13 cellular contexts compared by ENCODE assay signal in the genomic region with DNA sequence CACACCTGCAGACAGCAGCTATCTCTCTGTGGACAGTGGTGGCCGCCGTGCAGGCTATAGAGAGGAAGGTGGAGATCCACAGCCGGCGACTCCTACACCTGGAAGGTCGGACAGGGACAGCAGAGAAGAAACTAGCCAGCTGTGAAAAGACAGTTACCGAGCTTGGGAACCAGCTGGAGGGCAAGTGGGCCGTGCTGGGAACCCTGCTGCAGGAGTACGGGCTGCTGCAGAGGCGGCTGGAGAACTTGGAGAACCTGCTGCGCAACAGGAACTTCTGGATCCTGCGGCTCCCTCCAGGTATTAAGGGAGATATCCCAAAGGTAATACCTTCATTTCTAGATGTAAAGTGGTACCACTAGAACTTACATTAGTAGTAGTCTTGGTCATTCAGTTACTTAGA. TPM values are rescaled to one million over a fixed set of nuclear protein-coding genes. Genes with fewer than 3 reads are reported as not detected.
A peak's percentile ranks its signal among the peaks of the same experiment; 100 is the strongest.
DNase-seq lines count a peak whose midpoint lies in the region; ATAC-seq and TF ChIP-seq lines count a peak whose summit lies in the region.
"Had no signal": no experiment of that assay in that cellular context is flagged by ENCODE, and none has a peak within 500 bp of the region (broad histone marks: within the 10 kb centered on the region; RNA-seq: fewer than 3 reads in every experiment).

No MANE protein-coding gene starts in this region.

- DNase-seq in RWPE1 (ENCODE audit: low spot score) (no peak), nephron progenitor cell (no peak), GM10266 (ENCODE audit: extremely low spot score) (no peak), mucosa of gallbladder (ENCODE audit: low spot score) (no peak)
- DNase-seq in effector memory CD8-positive, alpha-beta T cell: no peak
- DNase-seq: BE2C; CD4-positive, alpha-beta memory T cell; DMS79; IMR-90 had no signal

- no peak for ATAC-seq in effector memory CD8-positive, alpha-beta T cell (replicated peaks)
- no peak for ATAC-seq in GM21515 (IDR thresholded peaks at IDR 0.05; ENCODE audit: unreplicated experiment)
- no peak for ATAC-seq in GM18511 (IDR thresholded peaks at IDR 0.05; ENCODE audit: unreplicated experiment)
- ATAC-seq: HCT116 had no signal

- H3K36me3 Mint-ChIP-seq in effector memory CD8-positive, alpha-beta T cell (ENCODE audit: insufficient read depth): peaks cover 47% of the 10 kb centered on the region
- peaks cover 60% of the 10 kb centered on the region for H3K36me3 Mint-ChIP-seq in nephron progenitor cell (ENCODE audit: low read depth)

- no peak overlapping the region for H3K4me3 Mint-ChIP-seq in effector memory CD8-positive, alpha-beta T cell
- no peak overlapping the region for H3K4me3 Mint-ChIP-seq in nephron progenitor cell
- H3K4me3 Mint-ChIP-seq: CD4-positive, alpha-beta memory T cell had no signal

- POLR2A ChIA-PET in RWPE1 (lab: Yijun Ruan, JAX; ENCODE audit: low non-redundant PET): no interaction called here

- TF ChIP-seq CTCF in RWPE1 (conservative IDR thresholded peaks at IDR 0.05; ENCODE audit: low read depth) (no peak), nephron progenitor cell (IDR thresholded peaks at IDR 0.05) (no peak), GM10266 (IDR thresholded peaks at IDR 0.05; ENCODE audit: control insufficient read depth, insufficient read depth, low read depth, missing control alignments) (no peak)

- CTCF ChIA-PET in RWPE1 (lab: Yijun Ruan, JAX): no interaction called here

- H3K27me3 Mint-ChIP-seq in effector memory CD8-positive, alpha-beta T cell: no peaks in the 10 kb centered on the region
- peaks cover 2% of the 10 kb centered on the region for H3K27me3 Mint-ChIP-seq in nephron progenitor cell (ENCODE audit: low read depth, poor library complexity)
- H3K27me3 Mint-ChIP-seq: CD4-positive, alpha-beta memory T cell had no signal

- H3K4me1 Mint-ChIP-seq in effector memory CD8-positive, alpha-beta T cell (ENCODE audit: low read depth in 2 of 2): peaks cover 21 to 30% of the 10 kb centered on the region in 2 donors
- H3K4me1 Mint-ChIP-seq in nephron progenitor cell: peaks cover 19% of the 10 kb centered on the region

- H3K27ac Mint-ChIP-seq in effector memory CD8-positive, alpha-beta T cell: peak overlapping the region; percentile 26 to 88
- peak overlapping the region; percentile 64 for H3K27ac Mint-ChIP-seq in nephron progenitor cell

- H3K27ac ChIP-seq in RWPE1: peak overlapping the region; percentile 18; the same call in 1 of the 2 replicates
- H3K27ac ChIP-seq: C4-2B had no signal

- H3K9me3 Mint-ChIP-seq in effector memory CD8-positive, alpha-beta T cell: no peaks in the 10 kb centered on the region
- H3K9me3 Mint-ChIP-seq in nephron progenitor cell: peaks cover 12% of the 10 kb centered on the region
- H3K9me3 Mint-ChIP-seq: CD4-positive, alpha-beta memory T cell had no signal

RNA-seq across cellular contexts. Expression of a gene that starts 6.8 kb away (rescaled TPM):
- total RNA-seq in mucosa of gallbladder: 15.3 TPM

RNA-seq across cellular contexts. Expression of a gene that starts 27.9 kb away (rescaled TPM):
- 2.8 TPM for total RNA-seq in mucosa of gallbladder

RNA-seq across cellular contexts. Expression of a gene that starts 41.3 kb away (rescaled TPM):
- 33.8 TPM for total RNA-seq in mucosa of gallbladder
